1 cellular context compared by ENCODE assay signal in the genomic region with DNA sequence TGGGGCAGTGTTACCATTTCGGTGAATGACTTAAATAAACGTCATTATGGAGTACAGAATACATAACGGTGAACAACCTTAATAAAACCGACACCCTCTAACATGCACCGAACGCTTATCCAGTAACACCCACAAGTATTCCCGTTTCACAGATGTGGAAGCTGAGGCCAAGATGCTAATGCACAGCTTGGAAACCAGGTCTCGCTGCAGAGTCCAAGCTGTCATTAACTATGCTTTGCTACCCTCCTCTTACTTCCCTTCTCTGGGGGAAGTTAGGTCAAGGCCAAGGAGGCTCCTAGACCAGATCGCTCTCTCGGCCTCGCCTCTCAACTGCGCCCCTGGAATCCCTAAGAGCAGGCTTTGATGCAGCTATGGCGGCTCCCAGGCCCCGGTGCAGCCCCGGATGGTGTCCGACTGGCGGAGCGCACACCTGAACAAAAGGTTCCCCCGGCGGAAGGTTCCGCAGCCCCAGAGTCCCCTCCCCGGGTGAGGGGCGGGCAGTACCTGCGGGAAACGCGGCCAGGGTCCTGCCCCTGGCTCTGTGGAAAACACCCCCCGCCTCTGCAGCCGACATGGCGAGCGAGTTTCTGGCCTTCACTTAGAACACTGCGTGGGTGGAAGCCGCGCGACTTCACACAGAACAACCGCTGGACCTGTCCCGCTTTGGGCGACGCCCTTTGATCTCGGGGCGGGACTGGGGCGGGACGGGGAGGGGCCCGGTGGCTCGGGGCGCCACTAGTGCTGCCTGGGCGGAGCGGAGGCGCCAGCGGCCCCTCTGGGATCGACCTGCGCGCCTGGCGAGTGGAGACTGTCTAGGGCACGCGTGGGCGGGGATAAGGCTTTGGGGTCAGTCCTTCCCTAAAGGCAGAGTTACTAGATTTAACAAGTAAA.
A peak's percentile ranks its signal among the peaks of the same experiment; 100 is the strongest.
TF ChIP-seq lines count a peak whose summit lies in the region.

A gene with protein sequence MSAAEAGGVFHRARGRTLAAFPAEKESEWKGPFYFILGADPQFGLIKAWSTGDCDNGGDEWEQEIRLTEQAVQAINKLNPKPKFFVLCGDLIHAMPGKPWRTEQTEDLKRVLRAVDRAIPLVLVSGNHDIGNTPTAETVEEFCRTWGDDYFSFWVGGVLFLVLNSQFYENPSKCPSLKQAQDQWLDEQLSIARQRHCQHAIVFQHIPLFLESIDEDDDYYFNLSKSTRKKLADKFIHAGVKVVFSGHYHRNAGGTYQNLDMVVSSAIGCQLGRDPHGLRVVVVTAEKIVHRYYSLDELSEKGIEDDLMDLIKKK (minus strand): TSS at position 685 of the 891 bp plus-strand sequence. CDS start 111 bp downstream, at position 574.

TF ChIP-seq in K562, 482 proteins besides CTCF, POLR2A, EP300 and RAD21 (continued from another document and continues in another):
- TF ChIP-seq, protein P1, sequence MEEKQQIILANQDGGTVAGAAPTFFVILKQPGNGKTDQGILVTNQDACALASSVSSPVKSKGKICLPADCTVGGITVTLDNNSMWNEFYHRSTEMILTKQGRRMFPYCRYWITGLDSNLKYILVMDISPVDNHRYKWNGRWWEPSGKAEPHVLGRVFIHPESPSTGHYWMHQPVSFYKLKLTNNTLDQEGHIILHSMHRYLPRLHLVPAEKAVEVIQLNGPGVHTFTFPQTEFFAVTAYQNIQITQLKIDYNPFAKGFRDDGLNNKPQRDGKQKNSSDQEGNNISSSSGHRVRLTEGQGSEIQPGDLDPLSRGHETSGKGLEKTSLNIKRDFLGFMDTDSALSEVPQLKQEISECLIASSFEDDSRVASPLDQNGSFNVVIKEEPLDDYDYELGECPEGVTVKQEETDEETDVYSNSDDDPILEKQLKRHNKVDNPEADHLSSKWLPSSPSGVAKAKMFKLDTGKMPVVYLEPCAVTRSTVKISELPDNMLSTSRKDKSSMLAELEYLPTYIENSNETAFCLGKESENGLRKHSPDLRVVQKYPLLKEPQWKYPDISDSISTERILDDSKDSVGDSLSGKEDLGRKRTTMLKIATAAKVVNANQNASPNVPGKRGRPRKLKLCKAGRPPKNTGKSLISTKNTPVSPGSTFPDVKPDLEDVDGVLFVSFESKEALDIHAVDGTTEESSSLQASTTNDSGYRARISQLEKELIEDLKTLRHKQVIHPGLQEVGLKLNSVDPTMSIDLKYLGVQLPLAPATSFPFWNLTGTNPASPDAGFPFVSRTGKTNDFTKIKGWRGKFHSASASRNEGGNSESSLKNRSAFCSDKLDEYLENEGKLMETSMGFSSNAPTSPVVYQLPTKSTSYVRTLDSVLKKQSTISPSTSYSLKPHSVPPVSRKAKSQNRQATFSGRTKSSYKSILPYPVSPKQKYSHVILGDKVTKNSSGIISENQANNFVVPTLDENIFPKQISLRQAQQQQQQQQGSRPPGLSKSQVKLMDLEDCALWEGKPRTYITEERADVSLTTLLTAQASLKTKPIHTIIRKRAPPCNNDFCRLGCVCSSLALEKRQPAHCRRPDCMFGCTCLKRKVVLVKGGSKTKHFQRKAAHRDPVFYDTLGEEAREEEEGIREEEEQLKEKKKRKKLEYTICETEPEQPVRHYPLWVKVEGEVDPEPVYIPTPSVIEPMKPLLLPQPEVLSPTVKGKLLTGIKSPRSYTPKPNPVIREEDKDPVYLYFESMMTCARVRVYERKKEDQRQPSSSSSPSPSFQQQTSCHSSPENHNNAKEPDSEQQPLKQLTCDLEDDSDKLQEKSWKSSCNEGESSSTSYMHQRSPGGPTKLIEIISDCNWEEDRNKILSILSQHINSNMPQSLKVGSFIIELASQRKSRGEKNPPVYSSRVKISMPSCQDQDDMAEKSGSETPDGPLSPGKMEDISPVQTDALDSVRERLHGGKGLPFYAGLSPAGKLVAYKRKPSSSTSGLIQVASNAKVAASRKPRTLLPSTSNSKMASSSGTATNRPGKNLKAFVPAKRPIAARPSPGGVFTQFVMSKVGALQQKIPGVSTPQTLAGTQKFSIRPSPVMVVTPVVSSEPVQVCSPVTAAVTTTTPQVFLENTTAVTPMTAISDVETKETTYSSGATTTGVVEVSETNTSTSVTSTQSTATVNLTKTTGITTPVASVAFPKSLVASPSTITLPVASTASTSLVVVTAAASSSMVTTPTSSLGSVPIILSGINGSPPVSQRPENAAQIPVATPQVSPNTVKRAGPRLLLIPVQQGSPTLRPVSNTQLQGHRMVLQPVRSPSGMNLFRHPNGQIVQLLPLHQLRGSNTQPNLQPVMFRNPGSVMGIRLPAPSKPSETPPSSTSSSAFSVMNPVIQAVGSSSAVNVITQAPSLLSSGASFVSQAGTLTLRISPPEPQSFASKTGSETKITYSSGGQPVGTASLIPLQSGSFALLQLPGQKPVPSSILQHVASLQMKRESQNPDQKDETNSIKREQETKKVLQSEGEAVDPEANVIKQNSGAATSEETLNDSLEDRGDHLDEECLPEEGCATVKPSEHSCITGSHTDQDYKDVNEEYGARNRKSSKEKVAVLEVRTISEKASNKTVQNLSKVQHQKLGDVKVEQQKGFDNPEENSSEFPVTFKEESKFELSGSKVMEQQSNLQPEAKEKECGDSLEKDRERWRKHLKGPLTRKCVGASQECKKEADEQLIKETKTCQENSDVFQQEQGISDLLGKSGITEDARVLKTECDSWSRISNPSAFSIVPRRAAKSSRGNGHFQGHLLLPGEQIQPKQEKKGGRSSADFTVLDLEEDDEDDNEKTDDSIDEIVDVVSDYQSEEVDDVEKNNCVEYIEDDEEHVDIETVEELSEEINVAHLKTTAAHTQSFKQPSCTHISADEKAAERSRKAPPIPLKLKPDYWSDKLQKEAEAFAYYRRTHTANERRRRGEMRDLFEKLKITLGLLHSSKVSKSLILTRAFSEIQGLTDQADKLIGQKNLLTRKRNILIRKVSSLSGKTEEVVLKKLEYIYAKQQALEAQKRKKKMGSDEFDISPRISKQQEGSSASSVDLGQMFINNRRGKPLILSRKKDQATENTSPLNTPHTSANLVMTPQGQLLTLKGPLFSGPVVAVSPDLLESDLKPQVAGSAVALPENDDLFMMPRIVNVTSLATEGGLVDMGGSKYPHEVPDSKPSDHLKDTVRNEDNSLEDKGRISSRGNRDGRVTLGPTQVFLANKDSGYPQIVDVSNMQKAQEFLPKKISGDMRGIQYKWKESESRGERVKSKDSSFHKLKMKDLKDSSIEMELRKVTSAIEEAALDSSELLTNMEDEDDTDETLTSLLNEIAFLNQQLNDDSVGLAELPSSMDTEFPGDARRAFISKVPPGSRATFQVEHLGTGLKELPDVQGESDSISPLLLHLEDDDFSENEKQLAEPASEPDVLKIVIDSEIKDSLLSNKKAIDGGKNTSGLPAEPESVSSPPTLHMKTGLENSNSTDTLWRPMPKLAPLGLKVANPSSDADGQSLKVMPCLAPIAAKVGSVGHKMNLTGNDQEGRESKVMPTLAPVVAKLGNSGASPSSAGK (IDR thresholded peaks at IDR 0.05): no peak
- TF ChIP-seq, protein P2, sequence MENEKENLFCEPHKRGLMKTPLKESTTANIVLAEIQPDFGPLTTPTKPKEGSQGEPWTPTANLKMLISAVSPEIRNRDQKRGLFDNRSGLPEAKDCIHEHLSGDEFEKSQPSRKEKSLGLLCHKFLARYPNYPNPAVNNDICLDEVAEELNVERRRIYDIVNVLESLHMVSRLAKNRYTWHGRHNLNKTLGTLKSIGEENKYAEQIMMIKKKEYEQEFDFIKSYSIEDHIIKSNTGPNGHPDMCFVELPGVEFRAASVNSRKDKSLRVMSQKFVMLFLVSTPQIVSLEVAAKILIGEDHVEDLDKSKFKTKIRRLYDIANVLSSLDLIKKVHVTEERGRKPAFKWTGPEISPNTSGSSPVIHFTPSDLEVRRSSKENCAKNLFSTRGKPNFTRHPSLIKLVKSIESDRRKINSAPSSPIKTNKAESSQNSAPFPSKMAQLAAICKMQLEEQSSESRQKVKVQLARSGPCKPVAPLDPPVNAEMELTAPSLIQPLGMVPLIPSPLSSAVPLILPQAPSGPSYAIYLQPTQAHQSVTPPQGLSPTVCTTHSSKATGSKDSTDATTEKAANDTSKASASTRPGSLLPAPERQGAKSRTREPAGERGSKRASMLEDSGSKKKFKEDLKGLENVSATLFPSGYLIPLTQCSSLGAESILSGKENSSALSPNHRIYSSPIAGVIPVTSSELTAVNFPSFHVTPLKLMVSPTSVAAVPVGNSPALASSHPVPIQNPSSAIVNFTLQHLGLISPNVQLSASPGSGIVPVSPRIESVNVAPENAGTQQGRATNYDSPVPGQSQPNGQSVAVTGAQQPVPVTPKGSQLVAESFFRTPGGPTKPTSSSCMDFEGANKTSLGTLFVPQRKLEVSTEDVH (IDR thresholded peaks at IDR 0.05; ENCODE audit: low read depth, partially characterized antibody): peak; percentile 66
- TF ChIP-seq SIX5 (IDR thresholded peaks at IDR 0.05; ENCODE audit: borderline replicate concordance in 1 of 2, insufficient read depth in 1 of 2, low read depth in 1 of 2, low read length in 2 of 2) (peak; percentile 57 to 60; a peak in 3 of 4 replicates), ZNF133 (CRISPR knock-in tag; IDR thresholded peaks at IDR 0.05) (no peak), PHB (CRISPR knock-in tag; IDR thresholded peaks at IDR 0.05) (no peak), MCM2 (IDR thresholded peaks at IDR 0.05; ENCODE audit: low read depth) (no peak), NCOA4 (IDR thresholded peaks at IDR 0.05; ENCODE audit: partially characterized antibody) (peak; percentile 72), CREM (IDR thresholded peaks at IDR 0.05; ENCODE audit: low read depth) (peak; percentile 59), TEAD1 (CRISPR knock-in tag; IDR thresholded peaks at IDR 0.05) (peak in 1 of 2 experiments; percentile 92; a peak in 2 of 4 replicates), RHOXF2B (CRISPR knock-in tag; conservative IDR thresholded peaks at IDR 0.05) (no peak), NELFE (IDR thresholded peaks at IDR 0.05; ENCODE audit: insufficient read depth, insufficient read length) (no peak), DIDO1 (tag; IDR thresholded peaks at IDR 0.05; ENCODE audit: low read depth) (peak; percentile 96), CBX8 (IDR thresholded peaks at IDR 0.05; ENCODE audit: borderline replicate concordance, extremely low read depth, low read depth, low read length, poor library complexity, severe bottlenecking) (no peak), ZNF79 (CRISPR knock-in tag; IDR thresholded peaks at IDR 0.05; ENCODE audit: low read depth) (no peak), ELF2 (CRISPR knock-in tag; IDR thresholded peaks at IDR 0.05) (peak; percentile 50; the same call in 1 of the 2 replicates), TRIM28 (IDR thresholded peaks at IDR 0.05) (peak; percentile 70), POLR2G (IDR thresholded peaks at IDR 0.05; ENCODE audit: low read depth, low read length) (peak; percentile 89), MIER1 (IDR thresholded peaks at IDR 0.05; ENCODE audit: low read depth) (0 out of 2 replicates have a peak, but pooled peaks have one; percentile 63), ZNF57 (CRISPR knock-in tag; IDR thresholded peaks at IDR 0.05) (no peak), RFX1 (IDR thresholded peaks at IDR 0.05) (no peak), CREBBP (IDR thresholded peaks at IDR 0.05; ENCODE audit: low read depth, low read length) (no peak), ATF7 (IDR thresholded peaks at IDR 0.05) (peak; percentile 88), YBX1 (IDR thresholded peaks at IDR 0.05) (no peak), ZNF76 (CRISPR knock-in tag; IDR thresholded peaks at IDR 0.05; ENCODE audit: borderline replicate concordance) (no peak)
- TF ChIP-seq, protein P3, sequence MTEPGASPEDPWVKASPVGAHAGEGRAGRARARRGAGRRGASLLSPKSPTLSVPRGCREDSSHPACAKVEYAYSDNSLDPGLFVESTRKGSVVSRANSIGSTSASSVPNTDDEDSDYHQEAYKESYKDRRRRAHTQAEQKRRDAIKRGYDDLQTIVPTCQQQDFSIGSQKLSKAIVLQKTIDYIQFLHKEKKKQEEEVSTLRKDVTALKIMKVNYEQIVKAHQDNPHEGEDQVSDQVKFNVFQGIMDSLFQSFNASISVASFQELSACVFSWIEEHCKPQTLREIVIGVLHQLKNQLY (CRISPR knock-in tag; conservative IDR thresholded peaks at IDR 0.05): no peak
- TF ChIP-seq, protein P4, sequence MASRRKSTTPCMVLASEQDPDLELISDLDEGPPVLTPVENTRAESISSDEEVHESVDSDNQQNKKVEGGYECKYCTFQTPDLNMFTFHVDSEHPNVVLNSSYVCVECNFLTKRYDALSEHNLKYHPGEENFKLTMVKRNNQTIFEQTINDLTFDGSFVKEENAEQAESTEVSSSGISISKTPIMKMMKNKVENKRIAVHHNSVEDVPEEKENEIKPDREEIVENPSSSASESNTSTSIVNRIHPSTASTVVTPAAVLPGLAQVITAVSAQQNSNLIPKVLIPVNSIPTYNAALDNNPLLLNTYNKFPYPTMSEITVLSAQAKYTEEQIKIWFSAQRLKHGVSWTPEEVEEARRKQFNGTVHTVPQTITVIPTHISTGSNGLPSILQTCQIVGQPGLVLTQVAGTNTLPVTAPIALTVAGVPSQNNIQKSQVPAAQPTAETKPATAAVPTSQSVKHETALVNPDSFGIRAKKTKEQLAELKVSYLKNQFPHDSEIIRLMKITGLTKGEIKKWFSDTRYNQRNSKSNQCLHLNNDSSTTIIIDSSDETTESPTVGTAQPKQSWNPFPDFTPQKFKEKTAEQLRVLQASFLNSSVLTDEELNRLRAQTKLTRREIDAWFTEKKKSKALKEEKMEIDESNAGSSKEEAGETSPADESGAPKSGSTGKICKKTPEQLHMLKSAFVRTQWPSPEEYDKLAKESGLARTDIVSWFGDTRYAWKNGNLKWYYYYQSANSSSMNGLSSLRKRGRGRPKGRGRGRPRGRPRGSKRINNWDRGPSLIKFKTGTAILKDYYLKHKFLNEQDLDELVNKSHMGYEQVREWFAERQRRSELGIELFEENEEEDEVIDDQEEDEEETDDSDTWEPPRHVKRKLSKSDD (conservative IDR thresholded peaks at IDR 0.05; ENCODE audit: low read length): peak; percentile 83
- TF ChIP-seq, protein P5, sequence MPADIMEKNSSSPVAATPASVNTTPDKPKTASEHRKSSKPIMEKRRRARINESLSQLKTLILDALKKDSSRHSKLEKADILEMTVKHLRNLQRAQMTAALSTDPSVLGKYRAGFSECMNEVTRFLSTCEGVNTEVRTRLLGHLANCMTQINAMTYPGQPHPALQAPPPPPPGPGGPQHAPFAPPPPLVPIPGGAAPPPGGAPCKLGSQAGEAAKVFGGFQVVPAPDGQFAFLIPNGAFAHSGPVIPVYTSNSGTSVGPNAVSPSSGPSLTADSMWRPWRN (IDR thresholded peaks at IDR 0.05; ENCODE audit: low read depth): no peak
- TF ChIP-seq, protein P6, sequence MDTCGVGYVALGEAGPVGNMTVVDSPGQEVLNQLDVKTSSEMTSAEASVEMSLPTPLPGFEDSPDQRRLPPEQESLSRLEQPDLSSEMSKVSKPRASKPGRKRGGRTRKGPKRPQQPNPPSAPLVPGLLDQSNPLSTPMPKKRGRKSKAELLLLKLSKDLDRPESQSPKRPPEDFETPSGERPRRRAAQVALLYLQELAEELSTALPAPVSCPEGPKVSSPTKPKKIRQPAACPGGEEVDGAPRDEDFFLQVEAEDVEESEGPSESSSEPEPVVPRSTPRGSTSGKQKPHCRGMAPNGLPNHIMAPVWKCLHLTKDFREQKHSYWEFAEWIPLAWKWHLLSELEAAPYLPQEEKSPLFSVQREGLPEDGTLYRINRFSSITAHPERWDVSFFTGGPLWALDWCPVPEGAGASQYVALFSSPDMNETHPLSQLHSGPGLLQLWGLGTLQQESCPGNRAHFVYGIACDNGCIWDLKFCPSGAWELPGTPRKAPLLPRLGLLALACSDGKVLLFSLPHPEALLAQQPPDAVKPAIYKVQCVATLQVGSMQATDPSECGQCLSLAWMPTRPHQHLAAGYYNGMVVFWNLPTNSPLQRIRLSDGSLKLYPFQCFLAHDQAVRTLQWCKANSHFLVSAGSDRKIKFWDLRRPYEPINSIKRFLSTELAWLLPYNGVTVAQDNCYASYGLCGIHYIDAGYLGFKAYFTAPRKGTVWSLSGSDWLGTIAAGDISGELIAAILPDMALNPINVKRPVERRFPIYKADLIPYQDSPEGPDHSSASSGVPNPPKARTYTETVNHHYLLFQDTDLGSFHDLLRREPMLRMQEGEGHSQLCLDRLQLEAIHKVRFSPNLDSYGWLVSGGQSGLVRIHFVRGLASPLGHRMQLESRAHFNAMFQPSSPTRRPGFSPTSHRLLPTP (IDR thresholded peaks at IDR 0.05; ENCODE audit: borderline replicate concordance, extremely low read depth, insufficient read length): no peak
